Comparison of ENCODE assay signal across 10 cellular contexts in genomic region chr16:3460121-3460520, GRCh38. TPM values are rescaled to one million over a fixed set of nuclear protein-coding genes. Genes with fewer than 3 reads are reported as not detected.
DNase-seq lines count a peak whose midpoint lies in the region; ATAC-seq and TF ChIP-seq lines count a peak whose summit lies in the region.
"Had no signal": no experiment of that assay in that cellular context is flagged by ENCODE, and none has a peak within 500 bp of the region (broad histone marks: within the 10 kb centered on the region; RNA-seq: fewer than 3 reads in every experiment).

No MANE protein-coding gene starts in this region.

- H3K27me3 ChIP-seq in CD4-positive, alpha-beta T cell (ENCODE audit: control insufficient read depth, insufficient read depth, low read length) = no peaks in the 10 kb centered on the region
- H3K27me3 ChIP-seq in uterus (no peaks in the 10 kb centered on the region), HAP-1 (ENCODE audit: low read depth) (no peaks in the 10 kb centered on the region), esophagus squamous epithelium (no peaks in the 10 kb centered on the region)

- H3K4me3 ChIP-seq in uterus (no peak overlapping the region), HAP-1 (no peak overlapping the region), esophagus squamous epithelium (peak overlapping the region in 1 of 4 donors; percentile 59)

- H3K9me3 Mint-ChIP-seq in CD4-positive, alpha-beta T cell = no peaks in the 10 kb centered on the region
- H3K9me3 Mint-ChIP-seq in IgD-negative memory B cell (no peaks in the 10 kb centered on the region), neural crest cell (no peaks in the 10 kb centered on the region)
- no peaks in the 10 kb centered on the region for H3K9me3 Mint-ChIP-seq in effector memory CD8-positive, alpha-beta T cell
- H3K9me3 Mint-ChIP-seq: stimulated activated naive B cell treated with anti-CD40 and anti-IgM and Interleukin-4, amounts not matched to agents 10 μg/mL and 1 μg/mL and 100 μg/mL, for 72 hours had no signal

- ATAC-seq in CD4-positive, alpha-beta T cell (ENCODE audit: poor library complexity) = no peak
- no peak for ATAC-seq in effector memory CD8-positive, alpha-beta T cell (replicated peaks)
- ATAC-seq: stimulated activated naive B cell treated with anti-CD40 and anti-IgM and Interleukin-4, amounts not matched to agents 10 μg/mL and 1 μg/mL and 100 μg/mL, for 72 hours had no signal

- DNase-seq in CD4-positive, alpha-beta T cell = no peak
- DNase-seq in effector memory CD8-positive, alpha-beta T cell = no peak
- DNase-seq in neural crest cell (ENCODE audit: low read depth, low spot score) = no peak
- DNase-seq in uterus = no peak
- DNase-seq in HAP-1 (ENCODE audit: low spot score in 2 of 2) = no peak
- DNase-seq in esophagus squamous epithelium (lab: John Stamatoyannopoulos, UW) = no peak
- no peak for DNase-seq in cerebellar cortex (ENCODE audit: low spot score)
- DNase-seq: stimulated activated naive B cell treated with anti-CD40 and anti-IgM and Interleukin-4, amounts not matched to agents 10 μg/mL and 1 μg/mL and 100 μg/mL, for 72 hours had no signal

- H3K27me3 Mint-ChIP-seq in CD4-positive, alpha-beta T cell = no peaks in the 10 kb centered on the region
- H3K27me3 Mint-ChIP-seq in IgD-negative memory B cell (no peaks in the 10 kb centered on the region), neural crest cell (ENCODE audit: low read depth) (no peaks in the 10 kb centered on the region)
- H3K27me3 Mint-ChIP-seq in effector memory CD8-positive, alpha-beta T cell = no peaks in the 10 kb centered on the region
- H3K27me3 Mint-ChIP-seq: stimulated activated naive B cell treated with anti-CD40 and anti-IgM and Interleukin-4, amounts not matched to agents 10 μg/mL and 1 μg/mL and 100 μg/mL, for 72 hours had no signal

- intact Hi-C loops in CD4-positive, alpha-beta T cell (cut with DNase I, micrococcal nuclease) = loop anchor here in 1 of 2 experiments (5.0 kb wide), 1 partner anchor 328 kb away; no protein-coding TSS in a partner anchor
- intact Hi-C loops in uterus (cut with DNase I; ENCODE audit: low total_unique reads) (no loop called here), esophagus squamous epithelium (cut with DNase I) (no loop called here)

- POLR2A ChIA-PET in CD4-positive, alpha-beta T cell (lab: Charles Lee) = no interaction called here

- H3K9me3 ChIP-seq in CD4-positive, alpha-beta T cell (ENCODE audit: control insufficient read depth, low read length) = no peaks in the 10 kb centered on the region
- H3K9me3 ChIP-seq in uterus = no peaks in the 10 kb centered on the region
- H3K9me3 ChIP-seq in HAP-1 = no peaks in the 10 kb centered on the region
- H3K9me3 ChIP-seq in esophagus squamous epithelium = no peaks in the 10 kb centered on the region

- WGBS in esophagus squamous epithelium, 2 donors = 83 to 89% methylated on average over 7 of the region's 7 CpGs

- H3K4me1 ChIP-seq in uterus (peaks cover 0 to 13% of the 10 kb centered on the region in 2 donors), HAP-1 (peaks cover 20% of the 10 kb centered on the region), esophagus squamous epithelium (peaks cover 36 to 74% (median 48%) of the 10 kb centered on the region in 3 donors)

- H3K36me3 ChIP-seq in uterus (no peaks in the 10 kb centered on the region), HAP-1 (replicated peaks) (no peaks in the 10 kb centered on the region; the same call in none of the 2 replicates), esophagus squamous epithelium (no peaks in the 10 kb centered on the region)

- H3K36me3 Mint-ChIP-seq in CD4-positive, alpha-beta T cell (ENCODE audit: low read depth) = peaks cover 13% of the 10 kb centered on the region
- H3K36me3 Mint-ChIP-seq in IgD-negative memory B cell = no peaks in the 10 kb centered on the region
- peaks cover 13% of the 10 kb centered on the region for H3K36me3 Mint-ChIP-seq in effector memory CD8-positive, alpha-beta T cell (ENCODE audit: insufficient read depth)
- no peaks in the 10 kb centered on the region for H3K36me3 Mint-ChIP-seq in neural crest cell (ENCODE audit: low read depth)

- CTCF ChIA-PET in CD4-positive, alpha-beta T cell (lab: Charles Lee) = no interaction called here

- peaks cover 66% of the 10 kb centered on the region for H3K4me1 Mint-ChIP-seq in CD4-positive, alpha-beta T cell (ENCODE audit: low read depth)
- peaks cover 34 to 40% (median 34%) of the 10 kb centered on the region in 3 donors for H3K4me1 Mint-ChIP-seq in IgD-negative memory B cell
- H3K4me1 Mint-ChIP-seq in effector memory CD8-positive, alpha-beta T cell (ENCODE audit: low read depth in 2 of 2) = peaks cover 38 to 49% of the 10 kb centered on the region in 2 donors
- H3K4me1 Mint-ChIP-seq in neural crest cell = peaks cover 52% of the 10 kb centered on the region

- no peak overlapping the region for H3K27ac ChIP-seq in CD4-positive, alpha-beta T cell (ENCODE audit: low read depth, low read length)
- H3K27ac ChIP-seq in uterus (no peak overlapping the region), esophagus squamous epithelium (peak overlapping the region in 1 of 4 donors; percentile 92)

- in situ Hi-C loops in HAP-1 (cut with MboI; ENCODE audit: low sequenced_read_pairs) = no loop called here

- H3K4me3 Mint-ChIP-seq in CD4-positive, alpha-beta T cell = peak overlapping the region; percentile 60
- peak overlapping the region in 3 of 4 donors; percentile 52 to 94 (median 63) for H3K4me3 Mint-ChIP-seq in IgD-negative memory B cell
- H3K4me3 Mint-ChIP-seq in effector memory CD8-positive, alpha-beta T cell = peak overlapping the region; percentile 86 to 89
- H3K4me3 Mint-ChIP-seq in neural crest cell = peak overlapping the region; percentile 92

- TF ChIP-seq POLR2A in uterus (IDR thresholded peaks at IDR 0.05) (no peak), esophagus squamous epithelium (IDR thresholded peaks at IDR 0.05) (no peak)

- H3K27ac Mint-ChIP-seq in CD4-positive, alpha-beta T cell = peak overlapping the region; percentile 80
- peak overlapping the region in 1 of 3 donors; percentile 65 for H3K27ac Mint-ChIP-seq in IgD-negative memory B cell
- peak overlapping the region; percentile 85 to 90 for H3K27ac Mint-ChIP-seq in effector memory CD8-positive, alpha-beta T cell
- H3K27ac Mint-ChIP-seq in neural crest cell (ENCODE audit: unreplicated experiment) = no peak overlapping the region

- no peak for TF ChIP-seq CTCF in CD4-positive, alpha-beta T cell (IDR thresholded peaks at IDR 0.05)
- TF ChIP-seq CTCF in neural crest cell (conservative IDR thresholded peaks at IDR 0.05) = no peak
- no peak for TF ChIP-seq CTCF in uterus (IDR thresholded peaks at IDR 0.05)
- no peak for TF ChIP-seq CTCF in esophagus squamous epithelium (IDR thresholded peaks at IDR 0.05)

RNA-seq across cellular contexts. Expression of gene NAA60, which starts 16.6 kb away (rescaled TPM):
- 10 to 100 TPM; 27.2 to 27.8 TPM for total RNA-seq in CD4-positive, alpha-beta T cell
- polyA plus RNA-seq in IgD-negative memory B cell = 36.5 TPM
- 48.9 and 55.3 TPM in 2 replicates for total RNA-seq in neural crest cell
- total RNA-seq in uterus = 10 to 100 TPM; 17.4 to 45.1 (median 27.9) TPM
- 10 to 100 TPM; 21.0 to 31.6 (median 23.7) TPM for total RNA-seq in esophagus squamous epithelium

RNA-seq across cellular contexts. Expression of gene ZNF597, which starts 16.8 kb away (rescaled TPM):
- 1 to 10 TPM; 2.3 to 2.5 TPM for total RNA-seq in CD4-positive, alpha-beta T cell
- polyA plus RNA-seq in IgD-negative memory B cell = 1.0 TPM
- total RNA-seq in neural crest cell (2.0 and 2.2 TPM in 2 replicates), uterus (1 to 10 TPM; 1.3 to 5.2 (median 2.7) TPM), esophagus squamous epithelium (1 to 10 TPM in 3 of 4 donors, under 1 TPM in 1; 0.68 to 2.1 (median 1.0) TPM)

RNA-seq across cellular contexts. Expression of gene C16orf90, which starts 35.2 kb away (rescaled TPM):
- not detected for total RNA-seq in CD4-positive, alpha-beta T cell
- polyA plus RNA-seq in IgD-negative memory B cell = not detected
- total RNA-seq in neural crest cell = not detected in 2 replicates
- not detected for total RNA-seq in uterus
- total RNA-seq in esophagus squamous epithelium = not detected
- total RNA-seq: dermis microvascular lymphatic vessel endothelial cell had no signal

RNA-seq across cellular contexts. Expression of gene CLUAP1, which starts 40.7 kb away (rescaled TPM):
- 10 to 100 TPM; 12.0 to 14.2 TPM for total RNA-seq in CD4-positive, alpha-beta T cell
- polyA plus RNA-seq in IgD-negative memory B cell = 3.9 TPM
- total RNA-seq in neural crest cell (30.7 and 33.8 TPM in 2 replicates), uterus (10 to 100 TPM; 33.9 to 55.0 (median 43.1) TPM), esophagus squamous epithelium (10 to 100 TPM in 1 of 4 donors, 1 to 10 TPM in 3; 1.6 to 20.1 (median 5.6) TPM)

RNA-seq across cellular contexts. Expression of gene ZNF174, which starts 59.1 kb away (rescaled TPM):
- total RNA-seq in CD4-positive, alpha-beta T cell = 1 to 10 TPM; 5.6 to 5.7 TPM
- 15.5 TPM for polyA plus RNA-seq in IgD-negative memory B cell
- total RNA-seq in neural crest cell (12.8 and 15.5 TPM in 2 replicates), uterus (10 to 100 TPM in 3 of 4 donors, 1 to 10 TPM in 1; 5.6 to 16.2 (median 12.3) TPM), esophagus squamous epithelium (10 to 100 TPM in 1 of 4 donors, 1 to 10 TPM in 3; 5.8 to 13.0 (median 9.3) TPM)
